ENCODE assay signal across 9 cellular contexts in the genomic region with DNA sequence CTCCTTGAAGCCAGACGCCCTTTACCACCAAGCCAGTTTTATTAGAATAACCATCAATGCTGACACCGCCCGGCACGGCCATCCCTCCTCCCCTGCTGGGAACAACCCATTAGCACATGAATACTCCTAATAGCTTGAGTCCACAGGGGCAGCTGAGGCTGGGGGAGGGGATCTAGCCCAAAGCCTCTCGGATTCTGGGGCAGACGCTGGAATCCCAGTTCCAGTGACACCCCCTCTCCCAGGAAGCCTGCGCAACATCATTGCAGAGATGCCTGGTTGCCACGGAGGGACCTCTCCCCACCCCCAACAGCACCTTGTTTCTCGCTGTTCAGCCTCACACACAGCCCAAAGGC. TPM values are rescaled to one million over a fixed set of nuclear protein-coding genes. Genes with fewer than 3 reads are reported as not detected.
DNase-seq lines count a peak whose midpoint lies in the region; ATAC-seq, FAIRE-seq and TF ChIP-seq lines count a peak whose summit lies in the region.
"Had no signal": no experiment of that assay in that cellular context is flagged by ENCODE, and none has a peak within 500 bp of the region (broad histone marks: within the 10 kb centered on the region; RNA-seq: fewer than 3 reads in every experiment).

No MANE protein-coding gene starts in this region.

- peak overlapping the region; percentile 98 for H3K4me2 ChIP-seq in K562 (ENCODE audit: insufficient read depth, low read length)

- peaks cover 5 to 20% (median 12%) of the 10 kb centered on the region in 4 donors for H3K4me1 Mint-ChIP-seq in CD4-positive, alpha-beta memory T cell
- H3K4me1 Mint-ChIP-seq in naive B cell: peaks cover 14 to 20% (median 14%) of the 10 kb centered on the region in 3 donors

- TF ChIP-seq RAD21 in K562 (CRISPR knock-in tag; conservative IDR thresholded peaks at IDR 0.05 in 1 of 2, IDR thresholded peaks at IDR 0.05 in 1 of 2): no peak

- no peak for ATAC-seq in K562
- ATAC-seq in naive B cell (ENCODE audit: low read depth in 2 of 2): no peak
- ATAC-seq in GM18870 (IDR thresholded peaks at IDR 0.05; ENCODE audit: unreplicated experiment): no peak
- ATAC-seq in HG02884 (IDR thresholded peaks at IDR 0.05; ENCODE audit: unreplicated experiment): no peak

- peak overlapping the region; percentile 96 for H2AFZ ChIP-seq in K562 (ENCODE audit: low read depth, low read length)

- H3K36me3 Mint-ChIP-seq in CD4-positive, alpha-beta memory T cell: no peaks in the 10 kb centered on the region
- H3K36me3 Mint-ChIP-seq in naive B cell: no peaks in the 10 kb centered on the region

- peaks cover 4% of the 10 kb centered on the region for H3K9me1 ChIP-seq in K562 (ENCODE audit: control insufficient read depth, insufficient read depth, low read length)

- peaks cover 13% of the 10 kb centered on the region for H3K27me3 ChIP-seq in CD4-positive, alpha-beta memory T cell (ENCODE audit: insufficient read depth, low read length)
- peaks cover 13% of the 10 kb centered on the region; the same call in 1 of the 2 replicates for H3K27me3 ChIP-seq in HUES48 (ENCODE audit: control insufficient read depth, insufficient read depth, low read length)
- H3K27me3 ChIP-seq in K562 (ENCODE audit: control insufficient read depth in 2 of 2, insufficient read depth in 2 of 2, low read length in 2 of 2): peaks cover 11 to 34% of the 10 kb centered on the region in 2 experiments; a peak in 4 of 5 replicates

- peak overlapping the region; percentile 61 to 78 (median 70) for H3K4me3 Mint-ChIP-seq in CD4-positive, alpha-beta memory T cell
- H3K4me3 Mint-ChIP-seq in naive B cell: peak overlapping the region; percentile 75 to 92 (median 80)

- H3K79me2 ChIP-seq in K562 (ENCODE audit: control insufficient read depth, insufficient read depth, low read length): peaks cover 27% of the 10 kb centered on the region

- intact Hi-C loops in CD4-positive, alpha-beta memory T cell (cut with micrococcal nuclease): loop anchor here (5.0 kb wide), 1 partner anchor 238 kb away; no protein-coding TSS in a partner anchor
- intact Hi-C loops in K562 (cut with micrococcal nuclease): loop anchor here (1.0 to 5.0 kb wide), 3 partner anchors 24 to 238 kb away; no protein-coding TSS in a partner anchor

- no peak for FAIRE-seq in K562 (lab: Jason Lieb, UNC)

- H3K27ac ChIP-seq in CD4-positive, alpha-beta memory T cell (ENCODE audit: low read depth, low read length): no peak overlapping the region
- H3K27ac ChIP-seq in HUES48 (ENCODE audit: low read depth, low read length) (peak overlapping the region; percentile 75), K562 (ENCODE audit: extremely low read depth, low read depth, low read length) (no peak overlapping the region)

- no peak overlapping the region for H3K27ac Mint-ChIP-seq in CD4-positive, alpha-beta memory T cell
- peak overlapping the region in 1 of 6 donors; percentile 93 for H3K27ac Mint-ChIP-seq in naive B cell

- no peak for TF ChIP-seq POLR2A in K562 (conservative IDR thresholded peaks at IDR 0.05)

- DNase-seq in CD4-positive, alpha-beta memory T cell: no peak
- DNase-seq in K562 (ENCODE audit: extremely low read depth in 1 of 4, low spot score in 3 of 4): no peak
- DNase-seq in naive B cell: no peak
- DNase-seq in DMS79 treated with DMSO at 0.1 percent for 48 hours (lab: John Stamatoyannopoulos, UW): no peak
- no peak for DNase-seq in D341Med (ENCODE audit: low spot score)

- in situ Hi-C loops in K562 (cut with MboI): no loop called here

- no peak for TF ChIP-seq EP300 in K562 (IDR thresholded peaks at IDR 0.05; ENCODE audit: low read length)

- no peaks in the 10 kb centered on the region for H3K9me3 Mint-ChIP-seq in CD4-positive, alpha-beta memory T cell
- H3K9me3 Mint-ChIP-seq in naive B cell: no peaks in the 10 kb centered on the region

- H3K36me3 ChIP-seq in CD4-positive, alpha-beta memory T cell (ENCODE audit: insufficient read depth, low read length): no peaks in the 10 kb centered on the region
- no peaks in the 10 kb centered on the region for H3K36me3 ChIP-seq in HUES48 (ENCODE audit: control insufficient read depth, insufficient read depth, low read length)
- no peaks in the 10 kb centered on the region for H3K36me3 ChIP-seq in K562 (ENCODE audit: control insufficient read depth, insufficient read depth, low read length)

- peaks cover 14% of the 10 kb centered on the region for H3K4me1 ChIP-seq in CD4-positive, alpha-beta memory T cell (ENCODE audit: insufficient read depth, low read length)
- H3K4me1 ChIP-seq in HUES48 (ENCODE audit: control insufficient read depth, insufficient read depth, low read length) (peaks cover 48% of the 10 kb centered on the region), K562 (replicated peaks in 1 of 2; ENCODE audit: control insufficient read depth in 2 of 2, insufficient read depth in 2 of 2, low read length in 2 of 2) (peaks cover 23 to 55% of the 10 kb centered on the region in 2 experiments; a peak in 4 of 5 replicates)

- CTCF ChIA-PET in CD4-positive, alpha-beta memory T cell (lab: Charles Lee; ENCODE audit: partially characterized antibody): interaction anchor here (0.6 to 2.1 kb wide), 3 partner anchors 10 to 188 kb away, joined by 3 to 6 read pairs (median 3); no protein-coding TSS in a partner anchor
- CTCF ChIA-PET in K562 (lab: Yijun Ruan, JAX; ENCODE audit: low intra/inter-chr PET ratio): interaction anchor here (0.5 to 4.2 kb wide), 6 partner anchors 26 to 698 kb away, joined by 3 to 97 read pairs (median 7); no protein-coding TSS in a partner anchor

- peaks cover 28 to 39% of the 10 kb centered on the region in 2 donors for H3K27me3 Mint-ChIP-seq in CD4-positive, alpha-beta memory T cell
- H3K27me3 Mint-ChIP-seq in naive B cell: peaks cover 31 to 83% (median 63%) of the 10 kb centered on the region in 3 donors

- POLR2A ChIA-PET in CD4-positive, alpha-beta memory T cell (lab: Charles Lee; ENCODE audit: partially characterized antibody): no interaction called here
- POLR2A ChIA-PET in K562 (lab: Yijun Ruan, JAX): interaction anchor here (1.0 to 1.5 kb wide), 3 partner anchors 9 to 189 kb away, joined by 4 to 6 read pairs (median 5); no protein-coding TSS in a partner anchor

- H3K4me3 ChIP-seq in CD4-positive, alpha-beta memory T cell (ENCODE audit: low read length in 2 of 2): no peak overlapping the region
- peak overlapping the region; percentile 69 for H3K4me3 ChIP-seq in HUES48 (ENCODE audit: low read depth, low read length)
- no peak overlapping the region for H3K4me3 ChIP-seq in K562

- no peaks in the 10 kb centered on the region for H4K20me1 ChIP-seq in K562 (replicated peaks; ENCODE audit: control insufficient read depth, insufficient read depth, low read length)

- 13% methylated on average over 9 of the region's 9 CpGs for WGBS in K562 (ENCODE audit: insufficient coverage, low coverage, missing lambda C conversion rate)

- TF ChIP-seq CTCF in K562 (IDR thresholded peaks at IDR 0.05 in 2 of 3, conservative IDR thresholded peaks at IDR 0.05 in 1 of 3; ENCODE audit: insufficient read depth in 2 of 3, low read depth in 1 of 3, low read length in 3 of 3): no peak

- no peaks in the 10 kb centered on the region for H3K9me3 ChIP-seq in CD4-positive, alpha-beta memory T cell (ENCODE audit: control insufficient read depth in 1 of 2, low read length in 2 of 2)
- H3K9me3 ChIP-seq in HUES48 (ENCODE audit: control insufficient read depth, insufficient read depth, low read length) (no peaks in the 10 kb centered on the region), K562 (replicated peaks; ENCODE audit: control insufficient read depth, insufficient read depth, low read depth, low read length) (no peaks in the 10 kb centered on the region)

- H3K9ac ChIP-seq in HUES48 (ENCODE audit: low read depth, low read length) (peak overlapping the region; percentile 39; the same call in 1 of the 2 replicates), K562 (ENCODE audit: insufficient read depth in 1 of 2, low read depth in 2 of 2, low read length in 2 of 2) (no peak overlapping the region)

- BruUV-seq in K562 (replicated peaks; lab: Mats Ljungman, UMichigan): no TSS peak

TF ChIP-seq in K562, 482 proteins besides CTCF, POLR2A, EP300 and RAD21 (continues in another document):
- no peak for TF ChIP-seq GATAD2A (IDR thresholded peaks at IDR 0.05)

RNA-seq across cellular contexts. Expression of gene LINGO1, which starts 1.2 kb away (rescaled TPM):
- total RNA-seq in CD4-positive, alpha-beta memory T cell: not detected
- not detected for polyA plus RNA-seq in CD4-positive, alpha-beta memory T cell
- 11.5 and 26.9 TPM in 2 replicates for total RNA-seq in K562 (2011; cell fraction: chromatin; rRNA removed; ENCODE audit: low replicate concordance)
- 18.7 and 19.2 TPM in 2 replicates for total RNA-seq in K562 (2011; cell fraction: nucleolus; rRNA removed)
- 24.1 and 38.6 TPM in 2 replicates for total RNA-seq in K562 (2011; cell fraction: nucleoplasm; rRNA removed)
- total RNA-seq in K562 (2014; rRNA removed) (2.1 and 3.3 TPM in 2 replicates), K562 (2014; rRNA removed; fragmentation: Illumina TruSeq; extraction: Trizol) (0.65 and 0.73 TPM in 2 replicates), K562 (2015; rRNA removed; fragmentation: Illumina TruSeq; extraction: Trizol) (2.0 TPM in 2 replicates), K562 (2021) (14.3 and 14.8 TPM in 2 replicates)
- polyA plus RNA-seq in K562 (2011; rRNA removed) (12.4 and 19.4 TPM in 2 replicates), K562 (2014; fragmentation: Illumina TruSeq; extraction: Trizol) (15.3 and 19.0 TPM in 2 replicates), K562 (2014; fragmentation: Nextera tagmentation; extraction: Ambion mirVana) (under 1 TPM; 0.07 to 0.08 TPM), K562 (2014; rRNA removed) (8.1 and 9.3 TPM in 2 replicates), naive B cell (ENCODE audit: low read depth in 6 of 6) (not detected)
- polyA plus RNA-seq in K562 (2011; cell fraction: cytosol; rRNA removed): 14.2 and 25.6 TPM in 2 replicates
- 10.6 and 19.2 TPM in 2 replicates for polyA plus RNA-seq in K562 (2011; cell fraction: nucleus; rRNA removed)
- polyA plus RNA-seq in K562 (2012): 8.0 and 8.2 TPM in 2 replicates
- polyA minus RNA-seq in K562 (2011; rRNA and poly(A)+ RNA removed): 5.8 and 8.8 TPM in 2 replicates
- 14.6 and 15.2 TPM in 2 replicates for polyA minus RNA-seq in K562 (2011; cell fraction: cytosol; rRNA and poly(A)+ RNA removed)
- 3.4 and 3.8 TPM in 2 replicates for polyA minus RNA-seq in K562 (2011; cell fraction: nucleus; rRNA and poly(A)+ RNA removed)
- total RNA-seq: M059J had no signal
